In the genomic region with DNA sequence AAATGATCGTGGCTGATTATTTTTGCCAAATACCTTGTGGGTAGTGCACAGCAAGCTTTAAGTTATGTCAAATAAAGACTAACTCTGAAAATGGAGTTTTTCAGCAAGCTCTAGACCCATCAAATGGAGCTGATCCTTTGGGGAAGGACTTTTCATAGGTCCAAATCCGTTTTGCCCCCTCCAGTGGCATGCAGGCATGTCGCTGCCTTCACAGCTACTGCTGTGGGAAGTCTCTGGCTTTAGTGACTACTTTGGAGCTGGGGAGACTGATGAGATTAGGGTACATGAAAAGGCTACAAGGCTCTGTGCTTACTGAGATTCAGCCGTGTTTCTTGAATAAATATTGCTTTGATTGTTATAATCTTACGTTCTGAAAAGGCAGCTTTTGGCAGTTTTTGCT, we compare ENCODE assay signal across 23 cellular contexts.
"Had no signal": no experiment of that assay in that cellular context is flagged by ENCODE, and none has a peak within 500 bp of the region (broad histone marks: within the 10 kb centered on the region; RNA-seq: fewer than 3 reads in every experiment).

No MANE protein-coding gene starts in this region.

- H3K4me3 ChIP-seq: coronary artery, esophagus squamous epithelium, lung, pancreas, right atrium auricular region, sigmoid colon, stomach, thyroid gland had no signal

- DNase-seq: dermis blood vessel endothelial cell; effector memory CD4-positive, alpha-beta T cell; erythroblast; esophagus squamous epithelium; foreskin melanocyte; hypothalamus; kidney; mesenchymal stem cell; midbrain; naive thymus-derived CD4-positive, alpha-beta T cell; nephron progenitor cell; pancreas; sigmoid colon; stimulated activated CD4-positive, alpha-beta T cell treated with anti-CD3 and anti-CD28 coated beads, Interleukin-2, amount 100 ng/mL, for 24 hours; stimulated activated CD4-positive, alpha-beta T cell treated with anti-CD3 and anti-CD28 coated beads, Interleukin-4, amount 100 ng/mL, for 24 hours; stimulated activated naive CD4-positive, alpha-beta T cell treated with Interleukin-2 at 50 U/mL for 16 hours; stomach; thyroid gland; trophoblast cell had no signal

- H3K27ac ChIP-seq: coronary artery, esophagus squamous epithelium, pancreas, right atrium auricular region, sigmoid colon, stomach, thyroid gland had no signal

- H3K9me3 ChIP-seq: pancreas, thyroid gland had no signal

- H3K36me3 ChIP-seq: esophagus squamous epithelium, pancreas, right atrium auricular region, sigmoid colon, stomach, thyroid gland had no signal

- H3K4me3 Mint-ChIP-seq: naive thymus-derived CD4-positive, alpha-beta T cell; nephron progenitor cell; stimulated activated effector memory CD8-positive, alpha-beta T cell treated with anti-CD3 and anti-CD28 coated beads, Interleukin-12 subunit alpha, Interleukin-12 subunit beta, amount 100 ng/mL, for 72 hours had no signal

- H3K4me1 ChIP-seq: esophagus squamous epithelium, pancreas, right atrium auricular region, sigmoid colon, stomach, thyroid gland had no signal

- H3K27ac Mint-ChIP-seq: naive thymus-derived CD4-positive, alpha-beta T cell; nephron progenitor cell; stimulated activated effector memory CD8-positive, alpha-beta T cell treated with anti-CD3 and anti-CD28 coated beads, Interleukin-12 subunit alpha, Interleukin-12 subunit beta, amount 100 ng/mL, for 72 hours had no signal

- H3K4me1 Mint-ChIP-seq: naive thymus-derived CD4-positive, alpha-beta T cell; stimulated activated effector memory CD8-positive, alpha-beta T cell treated with anti-CD3 and anti-CD28 coated beads, Interleukin-12 subunit alpha, Interleukin-12 subunit beta, amount 100 ng/mL, for 72 hours had no signal

- H3K36me3 Mint-ChIP-seq: stimulated activated effector memory CD8-positive, alpha-beta T cell treated with anti-CD3 and anti-CD28 coated beads, Interleukin-12 subunit alpha, Interleukin-12 subunit beta, amount 100 ng/mL, for 72 hours had no signal

- H3K27me3 ChIP-seq: esophagus squamous epithelium, pancreas, right atrium auricular region, sigmoid colon, stomach, thyroid gland had no signal
